Comparison of ENCODE assay signal across 8 cellular contexts in genomic region chr19:18450934-18451836, GRCh38. TPM values are rescaled to one million over a fixed set of nuclear protein-coding genes. Genes with fewer than 3 reads are reported as not detected.
DNase-seq lines count a peak whose midpoint lies in the region; ATAC-seq and TF ChIP-seq lines count a peak whose summit lies in the region.

No MANE protein-coding gene starts in this region.

- H2AFZ ChIP-seq in Loucy (ENCODE audit: low read length) = no peak overlapping the region

- H3K9ac ChIP-seq in Loucy (ENCODE audit: low read depth, low read length, poor library complexity, severe bottlenecking) = no peak overlapping the region

- H3K79me2 ChIP-seq in Loucy (ENCODE audit: insufficient read depth, low read length) = no peaks in the 10 kb centered on the region

- no peak overlapping the region for H3K4me2 ChIP-seq in Loucy (ENCODE audit: low read depth, low read length, poor library complexity, severe bottlenecking)

- H3K27me3 ChIP-seq in Loucy (ENCODE audit: insufficient read depth, low read length, poor library complexity, severe bottlenecking) = no peaks in the 10 kb centered on the region
- H3K27me3 ChIP-seq in sigmoid colon = no peaks in the 10 kb centered on the region

- no peak for TF ChIP-seq POLR2A in sigmoid colon (IDR thresholded peaks at IDR 0.05)

- peak overlapping the region in 2 of 4 donors; percentile 20 to 25 for H3K27ac ChIP-seq in sigmoid colon

- H3F3A ChIP-seq in Loucy (ENCODE audit: low read depth) = no peaks in the 10 kb centered on the region

- no peaks in the 10 kb centered on the region for H3K4me1 ChIP-seq in Loucy (ENCODE audit: insufficient read depth, low read length, poor library complexity, severe bottlenecking)
- peaks cover 0 to 16% (median 11%) of the 10 kb centered on the region in 4 donors for H3K4me1 ChIP-seq in sigmoid colon

- no peaks in the 10 kb centered on the region for H4K20me1 ChIP-seq in Loucy (ENCODE audit: insufficient read depth, low read length, poor library complexity, severe bottlenecking)

- H3K9me2 ChIP-seq in Loucy (replicated peaks; ENCODE audit: low read depth, low read length) = no peaks in the 10 kb centered on the region

- TF ChIP-seq EP300 in sigmoid colon (IDR thresholded peaks at IDR 0.05) = no peak

- ATAC-seq in left cardiac atrium = peak; percentile 77 to 87

- 47 to 51% methylated on average over 26 of the region's 26 CpGs for WGBS in sigmoid colon, 2 donors

- no peak overlapping the region for H3K4me3 ChIP-seq in Loucy (ENCODE audit: low read length, poor library complexity, severe bottlenecking)
- no peak overlapping the region for H3K4me3 ChIP-seq in sigmoid colon

- H3K9me3 ChIP-seq in Loucy (ENCODE audit: insufficient read depth, low read depth, low read length) = no peaks in the 10 kb centered on the region
- no peaks in the 10 kb centered on the region for H3K9me3 ChIP-seq in sigmoid colon

- intact Hi-C loops in left cardiac atrium (cut with DNase I) = loop anchor here (5.0 to 10.0 kb wide), 3 partner anchors 316 to 414 kb away; no protein-coding TSS in a partner anchor
- intact Hi-C loops in sigmoid colon (cut with DNase I) = loop anchor here (5.0 to 10.0 kb wide), 2 partner anchors 54 to 121 kb away; partner anchors contain the start of gene UBA52

- TF ChIP-seq CTCF in Loucy (conservative IDR thresholded peaks at IDR 0.05; ENCODE audit: low read length) (peak; percentile 94), sigmoid colon (IDR thresholded peaks at IDR 0.05) (peak; percentile 94 to 98 (median 96))

- DNase-seq in NCI-H524 (lab: John Stamatoyannopoulos, UW) = peak; percentile 74 to 87
- DNase-seq in NCI-H524 treated with DMSO at 0.1 percent for 48 hours (lab: John Stamatoyannopoulos, UW) = no peak
- peak; percentile 78 for DNase-seq in T follicular helper cell (ENCODE audit: low read depth)
- DNase-seq in activated naive CD8-positive, alpha-beta T cell treated with anti-CD3 and anti-CD28 coated beads, Interleukin-2, amount 50 U/mL, for 16 hours (ENCODE audit: low read depth, low spot score) = peak; percentile 82
- peak; percentile 87 for DNase-seq in left cardiac atrium
- DNase-seq in sigmoid colon = peak; percentile 93
- DNase-seq in SW480 (ENCODE audit: low spot score) = no peak

- H3K36me3 ChIP-seq in Loucy (ENCODE audit: insufficient read depth, low read length) (peaks cover 42% of the 10 kb centered on the region; the same call in 1 of the 2 replicates), sigmoid colon (peaks cover 9 to 64% (median 38%) of the 10 kb centered on the region in 4 donors)

RNA-seq across cellular contexts. Expression of gene ISYNA1, which starts 13.3 kb away (rescaled TPM):
- total RNA-seq in left cardiac atrium (10 to 100 TPM; 29.2 to 44.6 TPM), sigmoid colon (10 to 100 TPM in 3 of 4 donors, 1 to 10 TPM in 1; 9.1 to 12.8 (median 11.5) TPM)
- polyA plus RNA-seq in sigmoid colon = 10 to 100 TPM in 1 of 3 donors, 1 to 10 TPM in 2; 3.7 to 18.7 (median 4.2) TPM

RNA-seq across cellular contexts. Expression of gene SSBP4, which starts 32.0 kb away (rescaled TPM):
- total RNA-seq in left cardiac atrium = 10 to 100 TPM; 37.4 to 49.3 TPM
- total RNA-seq in sigmoid colon = 10 to 100 TPM; 52.4 to 71.4 (median 58.0) TPM
- 10 to 100 TPM; 13.9 to 51.4 (median 32.4) TPM for polyA plus RNA-seq in sigmoid colon

RNA-seq across cellular contexts. Expression of gene LRRC25, which starts 53.8 kb away (rescaled TPM):
- total RNA-seq in left cardiac atrium (1 to 10 TPM; 4.9 to 8.7 TPM), sigmoid colon (10 to 100 TPM in 1 of 4 donors, 1 to 10 TPM in 3; 2.2 to 13.3 (median 9.0) TPM)
- polyA plus RNA-seq in sigmoid colon = 10 to 100 TPM in 1 of 3 donors, 1 to 10 TPM in 2; 4.2 to 10.9 (median 6.0) TPM

Comparison
In these comparisons a context has a peak if more than half of its experiments do, and no peak if none do; other contexts are left out.
1. DNase-seq: peak in NCI-H524 (2 of 2), T follicular helper cell (single experiment), activated naive CD8-positive, alpha-beta T cell treated with anti-CD3 and anti-CD28 coated beads, Interleukin-2, amount 50 U/mL, for 16 hours (single experiment), left cardiac atrium (single experiment) and sigmoid colon (single experiment); none in NCI-H524 treated with DMSO at 0.1 percent for 48 hours (single experiment) and SW480 (single experiment).